In genomic region chr7:86786376-86786775, GRCh38 we compare ENCODE assay signal across 24 cellular contexts.
DNase-seq lines count a peak whose midpoint lies in the region; ATAC-seq and FAIRE-seq lines count a peak whose summit lies in the region.
"Had no signal": no experiment of that assay in that cellular context is flagged by ENCODE, and none has a peak within 500 bp of the region (broad histone marks: within the 10 kb centered on the region; RNA-seq: fewer than 3 reads in every experiment).

No MANE protein-coding gene starts in this region.

- no peaks in the 10 kb centered on the region for H3K27me3 ChIP-seq in neuronal stem cell (ENCODE audit: control insufficient read depth in 3 of 3, insufficient read depth in 3 of 3, low read depth in 1 of 3, low read length in 3 of 3)
- H3K27me3 ChIP-seq: BE2C, MG63, Peyer's patch had no signal

- peaks cover 8 to 28% of the 10 kb centered on the region in 2 donors for H3K36me3 ChIP-seq in neuronal stem cell (replicated peaks in 1 of 2; ENCODE audit: control insufficient read depth in 2 of 2, insufficient read depth in 2 of 2, low read length in 2 of 2)
- H3K36me3 ChIP-seq: BE2C, MG63, Peyer's patch had no signal

- no peak overlapping the region for H3K4me2 ChIP-seq in neuronal stem cell (ENCODE audit: insufficient read depth, low read length, poor library complexity, severe bottlenecking)
- H3K4me2 ChIP-seq: SK-N-SH had no signal

- no peak overlapping the region for H2BK12ac ChIP-seq in neuronal stem cell (ENCODE audit: low read length)

- WGBS in neuronal stem cell (ENCODE audit: extremely low coverage in 2 of 2, insufficient read length in 2 of 2, insufficient replicate concordance in 1 of 2), 2 donors: no CpG with 5 or more reads among the region's 36 CpGs

- intact Hi-C loops in Right ventricle myocardium superior (cut with DNase I): no loop called here
- intact Hi-C loops in cardiac septum (cut with DNase I): no loop called here

- H3K9me3 ChIP-seq in neuronal stem cell (replicated peaks in 1 of 2; ENCODE audit: control insufficient read depth in 2 of 2, insufficient read depth in 1 of 2, low read depth in 1 of 2, low read length in 2 of 2): peaks cover 2 to 10% of the 10 kb centered on the region in 2 donors
- H3K9me3 ChIP-seq: BE2C, MG63, Peyer's patch, SK-N-SH had no signal

- H4K91ac ChIP-seq in neuronal stem cell (ENCODE audit: low read depth, low read length, poor library complexity): no peak overlapping the region

- peak overlapping the region; percentile 15 for H3K27ac ChIP-seq in angular gyrus (ENCODE audit: low read depth, low read length)
- H3K27ac ChIP-seq in neuronal stem cell (replicated peaks; ENCODE audit: low read length): no peak overlapping the region
- H3K27ac ChIP-seq: Peyer's patch had no signal

- no peak overlapping the region for H2BK15ac ChIP-seq in neuronal stem cell (ENCODE audit: low read length)

- H3K4me1 ChIP-seq in neuronal stem cell (ENCODE audit: control insufficient read depth in 2 of 2, insufficient read depth in 1 of 2, low read depth in 1 of 2, low read length in 2 of 2): no peaks in the 10 kb centered on the region
- H3K4me1 ChIP-seq: BE2C, Peyer's patch had no signal

- H4K8ac ChIP-seq in neuronal stem cell (ENCODE audit: low read depth, low read length): no peak overlapping the region

- DNase-seq in Right ventricle myocardium superior (peak; percentile 27), cardiac septum (ENCODE audit: low spot score) (no peak), neuronal stem cell (ENCODE audit: low spot score) (no peak), RCC 7860 (ENCODE audit: low spot score) (no peak), kidney tubule cell (ENCODE audit: low spot score) (no peak), NCI-H1105 (lab: John Stamatoyannopoulos, UW) (no peak)
- DNase-seq: 8988T; ACHN; BE2C; CD8-positive, alpha-beta memory T cell; DMS 273 treated with DMSO at 0.1 percent for 48 hours; DMS79 treated with DMSO at 0.1 percent for 48 hours; GF-D8; H7; IMR-90; KG1; MG63; NCI-H1417; NCI-H1694; NCI-H2029 treated with DMSO at 0.1 percent for 48 hours; NCI-H526 treated with DMSO at 0.1 percent for 48 hours; Peyer's patch; SK-N-SH had no signal

- no peak overlapping the region for H2BK120ac ChIP-seq in neuronal stem cell (ENCODE audit: low read depth, low read length)

- no peak overlapping the region for H2AK5ac ChIP-seq in neuronal stem cell (ENCODE audit: low read depth, low read length)

- no peak overlapping the region for H2AFZ ChIP-seq in neuronal stem cell (ENCODE audit: low read length)

- no peak for FAIRE-seq in RCC 7860 (lab: Jason Lieb, UNC)

- no peak overlapping the region for H3K4ac ChIP-seq in neuronal stem cell (ENCODE audit: low read length)

- peak overlapping the region; percentile 41 for H3K18ac ChIP-seq in neuronal stem cell (ENCODE audit: low read length)

- H3K9ac ChIP-seq in neuronal stem cell (ENCODE audit: low read depth, low read length, poor library complexity): no peak overlapping the region
- H3K9ac ChIP-seq: SK-N-SH had no signal

- ATAC-seq in Right ventricle myocardium superior (ENCODE audit: poor library complexity): no peak

- H3K23ac ChIP-seq in neuronal stem cell (ENCODE audit: low read depth, low read length, poor library complexity): peak overlapping the region; percentile 75

- no peak overlapping the region for H2BK5ac ChIP-seq in neuronal stem cell (ENCODE audit: low read length)

- H3K79me1 ChIP-seq in neuronal stem cell (ENCODE audit: low read depth, low read length): no peaks in the 10 kb centered on the region

- peak overlapping the region; percentile 75 for H3K14ac ChIP-seq in neuronal stem cell (ENCODE audit: low read length)

- peak overlapping the region in 1 of 2 donors; percentile 9 for H3K4me3 ChIP-seq in neuronal stem cell (ENCODE audit: low read length in 2 of 2)
- H3K4me3 ChIP-seq: MG63, Peyer's patch had no signal
